14 cellular contexts compared by ENCODE assay signal in the genomic region with DNA sequence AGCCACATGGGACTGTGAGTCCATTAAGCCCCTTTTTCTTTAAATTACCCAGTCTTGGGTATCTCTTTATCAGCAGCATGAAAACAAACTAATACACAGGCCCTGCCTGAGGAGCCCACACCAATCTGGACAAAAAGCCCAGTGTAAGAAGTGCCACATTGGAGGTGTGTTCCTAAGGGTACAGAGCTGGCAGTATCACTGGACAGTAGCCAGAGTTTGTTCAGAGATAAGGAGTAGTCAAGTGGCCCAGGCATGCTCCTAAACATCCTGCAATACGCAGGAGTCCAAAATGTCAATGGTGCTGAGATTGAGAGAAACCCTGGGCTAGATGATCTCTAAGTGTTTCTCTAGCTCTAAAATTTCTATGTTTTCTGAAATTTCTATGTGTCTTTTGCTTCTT. TPM values are rescaled to one million over a fixed set of nuclear protein-coding genes. Genes with fewer than 3 reads are reported as not detected.
DNase-seq lines count a peak whose midpoint lies in the region; ATAC-seq and TF ChIP-seq lines count a peak whose summit lies in the region.
"Had no signal": no experiment of that assay in that cellular context is flagged by ENCODE, and none has a peak within 500 bp of the region (broad histone marks: within the 10 kb centered on the region; RNA-seq: fewer than 3 reads in every experiment).

No MANE protein-coding gene starts in this region.

- H3K4me1 ChIP-seq in lower lobe of right lung (no peaks in the 10 kb centered on the region), upper lobe of right lung (no peaks in the 10 kb centered on the region)
- H3K4me1 ChIP-seq: BLaER1 had no signal

- 0 out of 2 replicates have a peak overlapping the region, but pooled peaks have one; percentile 22 for H3K27ac ChIP-seq in 22Rv1
- H3K27ac ChIP-seq in lower lobe of right lung = no peak overlapping the region
- no peak overlapping the region for H3K27ac ChIP-seq in upper lobe of right lung
- H3K27ac ChIP-seq: BLaER1 had no signal

- H3K27me3 ChIP-seq in lower lobe of right lung (ENCODE audit: low read depth) (no peaks in the 10 kb centered on the region), upper lobe of right lung (no peaks in the 10 kb centered on the region)
- H3K27me3 ChIP-seq: BLaER1 had no signal

- TF ChIP-seq CTCF in 22Rv1 (IDR thresholded peaks at IDR 0.05) (no peak), lower lobe of right lung (IDR thresholded peaks at IDR 0.05) (no peak), upper lobe of right lung (IDR thresholded peaks at IDR 0.05) (no peak)

- peak; percentile 58 to 73 for ATAC-seq in lower lobe of right lung
- ATAC-seq in upper lobe of right lung = peak; percentile 72
- ATAC-seq in HG02642 (IDR thresholded peaks at IDR 0.05; ENCODE audit: poor library complexity, unreplicated experiment) = no peak
- ATAC-seq: CD8-positive, alpha-beta T cell had no signal

- DNase-seq in NCI-H2029 treated with DMSO at 0.1 percent for 48 hours (lab: John Stamatoyannopoulos, UW) (peak; percentile 59), lower lobe of right lung (no peak), upper lobe of right lung (no peak), NCI-H2196 (lab: John Stamatoyannopoulos, UW; ENCODE audit: unreplicated experiment) (no peak)
- DNase-seq in activated CD4-positive, alpha-beta T cell treated with anti-CD3 and anti-CD28 coated beads for 48 hours = no peak
- DNase-seq: 8988T; Calu3; CD8-positive, alpha-beta T cell; DMS79 treated with DMSO at 0.1 percent for 48 hours; GF-D8; H9 had no signal

- intact Hi-C loops in lower lobe of right lung (cut with DNase I) = no loop called here
- intact Hi-C loops in upper lobe of right lung (cut with DNase I) = no loop called here

- H3K9me3 ChIP-seq in lower lobe of right lung (no peaks in the 10 kb centered on the region), upper lobe of right lung (no peaks in the 10 kb centered on the region)

- H3K4me3 ChIP-seq in lower lobe of right lung = no peak overlapping the region
- H3K4me3 ChIP-seq in upper lobe of right lung = no peak overlapping the region
- H3K4me3 ChIP-seq: BLaER1 had no signal

- H3K36me3 ChIP-seq in lower lobe of right lung (no peaks in the 10 kb centered on the region), upper lobe of right lung (no peaks in the 10 kb centered on the region)
- H3K36me3 ChIP-seq: BLaER1 had no signal

RNA-seq across cellular contexts. Expression of gene POGLUT3, which starts 27.0 kb away (rescaled TPM):
- 19.1 TPM for total RNA-seq in lower lobe of right lung
- total RNA-seq in upper lobe of right lung = 23.3 TPM

RNA-seq across cellular contexts. Expression of gene C11orf65, which starts 57.8 kb away (rescaled TPM):
- 1.3 TPM for total RNA-seq in lower lobe of right lung
- 0.46 TPM for total RNA-seq in upper lobe of right lung
- total RNA-seq: Calu3 had no signal
